ENCODE assay signal across 12 cellular contexts in genomic region chr22:40416267-40416570, GRCh38. TPM values are rescaled to one million over a fixed set of nuclear protein-coding genes. Genes with fewer than 3 reads are reported as not detected.
A peak's percentile ranks its signal among the peaks of the same experiment; 100 is the strongest.
DNase-seq lines count a peak whose midpoint lies in the region; ATAC-seq, FAIRE-seq and TF ChIP-seq lines count a peak whose summit lies in the region.
"Had no signal": no experiment of that assay in that cellular context is flagged by ENCODE, and none has a peak within 500 bp of the region (broad histone marks: within the 10 kb centered on the region; RNA-seq: fewer than 3 reads in every experiment).

No MANE protein-coding gene starts in this region.

- no peaks in the 10 kb centered on the region for H4K20me1 ChIP-seq in GM12878 (ENCODE audit: control insufficient read depth, insufficient read depth)

- H3K27ac ChIP-seq in CD4-positive, alpha-beta T cell (ENCODE audit: low read depth, low read length), result no peak overlapping the region
- H3K27ac ChIP-seq in GM12878 (ENCODE audit: control insufficient read depth, insufficient read depth) (no peak overlapping the region; the same call in 1 of the 2 replicates), neutrophil (peak overlapping the region; percentile 85)

- POLR2A ChIA-PET in CD4-positive, alpha-beta T cell (lab: Charles Lee), result interaction anchor here (1.0 to 1.4 kb wide), 3 partner anchors 16 to 22 kb away, joined by 3 to 7 read pairs (median 3); no protein-coding TSS in a partner anchor
- POLR2A ChIA-PET in GM12878 (lab: Charles Lee), result interaction anchor here (2.4 kb wide), 1 partner anchor 20 kb away, joined by 13 read pairs; no protein-coding TSS in a partner anchor

- H3K27me3 Mint-ChIP-seq in CD4-positive, alpha-beta T cell, result no peaks in the 10 kb centered on the region
- H3K27me3 Mint-ChIP-seq in IgD-negative memory B cell, result peaks cover 1% of the 10 kb centered on the region

- TF ChIP-seq EP300 in GM12878 (IDR thresholded peaks at IDR 0.05; ENCODE audit: borderline replicate concordance in 1 of 2, control insufficient read depth in 1 of 2, low read depth in 2 of 2, low read length in 2 of 2), result no peak

- peak; percentile 30; the same call in 1 of the 2 replicates for TF ChIP-seq POLR2A in GM12878 (IDR thresholded peaks at IDR 0.05; ENCODE audit: low read depth, low read length)

- no peak for ATAC-seq in CD4-positive, alpha-beta T cell (ENCODE audit: poor library complexity)
- ATAC-seq in GM12878 (no peak), HG03457 (IDR thresholded peaks at IDR 0.05; ENCODE audit: unreplicated experiment) (no peak)

- no peak overlapping the region for H3K9ac ChIP-seq in GM12878 (ENCODE audit: control insufficient read depth, insufficient read depth, low read length)

- TF ChIP-seq CTCF in CD4-positive, alpha-beta T cell (IDR thresholded peaks at IDR 0.05), result no peak
- TF ChIP-seq CTCF in GM12878 (IDR thresholded peaks at IDR 0.05 in 2 of 3, conservative IDR thresholded peaks at IDR 0.05 in 1 of 3; ENCODE audit: control insufficient read depth in 2 of 3, extremely low read depth in 1 of 3, insufficient read depth in 1 of 3, low read depth in 3 of 3, low read length in 3 of 3), result no peak
- no peak for TF ChIP-seq CTCF in neutrophil (IDR thresholded peaks at IDR 0.05)

- CTCF ChIA-PET in CD4-positive, alpha-beta T cell (lab: Charles Lee), result interaction anchor here (0.5 kb wide), 1 partner anchor 141 kb away, joined by 3 read pairs; no protein-coding TSS in a partner anchor
- CTCF ChIA-PET in GM12878 (lab: Yijun Ruan, JAX), result interaction anchor here (1.7 kb wide), 1 partner anchor 20 kb away, joined by 19 read pairs; no protein-coding TSS in a partner anchor

- no peaks in the 10 kb centered on the region for H3K9me3 Mint-ChIP-seq in CD4-positive, alpha-beta T cell
- H3K9me3 Mint-ChIP-seq in IgD-negative memory B cell, result peaks cover 0 to 1% (median 0%) of the 10 kb centered on the region in 3 donors

- DNase-seq in CD4-positive, alpha-beta T cell, result no peak
- DNase-seq in GM12878 (ENCODE audit: low read depth, low spot score), result no peak
- no peak for DNase-seq in germinal center (ENCODE audit: low spot score)
- no peak for DNase-seq in NCI-H1105 treated with DMSO at 0.1 percent for 48 hours (lab: John Stamatoyannopoulos, UW)
- DNase-seq: activated effector memory CD4-positive, alpha-beta T cell treated with anti-CD3 and anti-CD28 coated beads, Interleukin-2, amount 50 U/mL, for 16 hours; NCI-H1436; NCI-H446 treated with DMSO at 0.1 percent for 48 hours had no signal

- in situ Hi-C loops in GM12878 (cut with MboI), result no loop called here

- RAD21 ChIA-PET in GM12878 (lab: Charles Lee; ENCODE audit: unreplicated experiment), result interaction anchor here (0.7 to 3.4 kb wide), 4 partner anchors 17 to 167 kb away, joined by 3 to 32 read pairs (median 5); no protein-coding TSS in a partner anchor

- peaks cover 1% of the 10 kb centered on the region for H3K79me2 ChIP-seq in GM12878 (ENCODE audit: control insufficient read depth, insufficient read depth, low read length)

- no peak for TF ChIP-seq RAD21 in GM12878 (IDR thresholded peaks at IDR 0.05; ENCODE audit: insufficient read depth, low read depth, low read length)

- no peaks in the 10 kb centered on the region for H3K9me3 ChIP-seq in CD4-positive, alpha-beta T cell (ENCODE audit: control insufficient read depth, low read length)
- H3K9me3 ChIP-seq in GM12878 (replicated peaks; ENCODE audit: control insufficient read depth, insufficient read depth, low read length) (no peaks in the 10 kb centered on the region), neutrophil (no peaks in the 10 kb centered on the region)

- no peak overlapping the region for H3K4me3 Mint-ChIP-seq in CD4-positive, alpha-beta T cell
- peak overlapping the region in 3 of 4 donors; percentile 2 to 85 (median 72) for H3K4me3 Mint-ChIP-seq in IgD-negative memory B cell

- WGBS in GM12878 (ENCODE audit: insufficient coverage, insufficient replicate concordance, low lambda C conversion rate, missing lambda C conversion rate), result 72% methylated on average over 10 of the region's 10 CpGs

- H3K36me3 ChIP-seq in GM12878 (ENCODE audit: control insufficient read depth in 2 of 2, insufficient read depth in 2 of 2, low read length in 1 of 2) (peaks cover 13 to 48% of the 10 kb centered on the region in 2 experiments), neutrophil (peaks cover 99% of the 10 kb centered on the region)

- intact Hi-C loops in CD4-positive, alpha-beta T cell (cut with DNase I, micrococcal nuclease), result no loop called here
- intact Hi-C loops in GM12878 (cut with micrococcal nuclease; ENCODE audit: unreplicated experiment), result no loop called here

- H3K4me3 ChIP-seq in GM12878, result no peak overlapping the region
- H3K4me3 ChIP-seq in neutrophil (ENCODE audit: low read depth in 1 of 2, low read length in 1 of 2), result no peak overlapping the region

- H3K27me3 ChIP-seq in CD4-positive, alpha-beta T cell (ENCODE audit: control insufficient read depth, insufficient read depth, low read length), result no peaks in the 10 kb centered on the region
- H3K27me3 ChIP-seq in GM12878 (replicated peaks in 1 of 2; ENCODE audit: control insufficient read depth in 2 of 2, insufficient read depth in 2 of 2, low read length in 1 of 2), result no peaks in the 10 kb centered on the region
- no peaks in the 10 kb centered on the region for H3K27me3 ChIP-seq in neutrophil

- H3K27ac Mint-ChIP-seq in CD4-positive, alpha-beta T cell, result peak overlapping the region; percentile 91
- H3K27ac Mint-ChIP-seq in IgD-negative memory B cell, result peak overlapping the region; percentile 20 to 93 (median 30)

- SMC1A ChIA-PET in GM12878 (lab: Charles Lee; ENCODE audit: uncharacterized antibody, unreplicated experiment), result interaction anchor here (2.0 kb wide), 1 partner anchor 20 kb away, joined by 21 read pairs; no protein-coding TSS in a partner anchor

- no peak overlapping the region for H2AFZ ChIP-seq in GM12878 (ENCODE audit: control insufficient read depth, low read depth, low read length)

- no TSS peak for BruUV-seq in GM12878 (replicated peaks; lab: Mats Ljungman, UMichigan)

- peak overlapping the region; percentile 83 for H3K4me2 ChIP-seq in GM12878 (ENCODE audit: control insufficient read depth, insufficient read depth)

- H3K4me1 Mint-ChIP-seq in CD4-positive, alpha-beta T cell (ENCODE audit: low read depth), result peaks cover 36% of the 10 kb centered on the region
- H3K4me1 Mint-ChIP-seq in IgD-negative memory B cell, result peaks cover 38 to 47% (median 46%) of the 10 kb centered on the region in 3 donors

- peaks cover 44% of the 10 kb centered on the region for H3K4me1 ChIP-seq in GM12878 (ENCODE audit: control insufficient read depth, insufficient read depth, low read length)
- H3K4me1 ChIP-seq in neutrophil (ENCODE audit: control insufficient read depth in 1 of 2, insufficient read depth in 1 of 2, low read depth in 1 of 2, low read length in 1 of 2), result peaks cover 23 to 29% of the 10 kb centered on the region in 2 experiments

- FAIRE-seq in GM12878 (lab: Jason Lieb, UNC), result no peak
- FAIRE-seq: G401.6, urothelium cell line had no signal

- peaks cover 77% of the 10 kb centered on the region for H3K36me3 Mint-ChIP-seq in CD4-positive, alpha-beta T cell (ENCODE audit: low read depth)
- peaks cover 4% of the 10 kb centered on the region for H3K36me3 Mint-ChIP-seq in IgD-negative memory B cell

TF ChIP-seq in GM12878, 131 proteins besides CTCF, POLR2A, EP300 and RAD21 (continues in another document):
- TF ChIP-seq STAT3 (IDR thresholded peaks at IDR 0.05; ENCODE audit: low read depth, low read length) (no peak), SREBF1 (IDR thresholded peaks at IDR 0.05; ENCODE audit: low read length) (no peak), PML (IDR thresholded peaks at IDR 0.05; ENCODE audit: low read length) (no peak), FOS (IDR thresholded peaks at IDR 0.05; ENCODE audit: borderline replicate concordance, extremely low read depth, insufficient read length) (no peak), IRF3 (IDR thresholded peaks at IDR 0.05) (no peak), ZZZ3 (IDR thresholded peaks at IDR 0.05; ENCODE audit: control insufficient read depth, insufficient read length, low read depth) (no peak)

RNA-seq across cellular contexts. Expression of gene SGSM3, which starts 45.8 kb away (rescaled TPM):
- total RNA-seq in CD4-positive, alpha-beta T cell, result 10 to 100 TPM; 87.9 to 89.9 TPM
- polyA plus RNA-seq in IgD-negative memory B cell, result 53.3 TPM
- total RNA-seq in GM12878 (2013; cell fraction: nucleolus; rRNA removed), result 91.8 and 98.1 TPM in 2 replicates
- total RNA-seq in GM12878 (2014; rRNA removed), result 54.2 and 55.3 TPM in 2 replicates
- 20.6 and 23.6 TPM in 2 replicates for total RNA-seq in GM12878 (2014; rRNA removed; fragmentation: Illumina TruSeq; extraction: Trizol)
- 68.9 and 72.9 TPM in 2 replicates for total RNA-seq in GM12878 (2021)
- 31.9 TPM for polyA plus RNA-seq in GM12878 (2011; ENCODE audit: low read depth)
- 21.2 and 38.4 TPM in 2 replicates for polyA plus RNA-seq in GM12878 (2011; rRNA removed)
- 35.1 and 59.7 TPM in 2 replicates for polyA plus RNA-seq in GM12878 (2011; cell fraction: cytosol; rRNA removed)
- polyA plus RNA-seq in GM12878 (2011; cell fraction: nucleus; rRNA removed), result 531 and 554 TPM in 2 replicates
- polyA plus RNA-seq in GM12878 (2012), result 61.2 and 72.9 TPM in 2 replicates
- polyA plus RNA-seq in GM12878 (2014; fragmentation: Illumina TruSeq; extraction: Trizol), result 5.9 and 18.4 TPM in 2 replicates
- 1 to 10 TPM; 1.9 to 7.4 TPM for polyA plus RNA-seq in GM12878 (2014; fragmentation: Nextera tagmentation; extraction: Ambion mirVana)
- 90.0 and 95.6 TPM in 2 replicates for polyA plus RNA-seq in GM12878 (2014; rRNA removed)
- 10 to 100 TPM; 61.7 to 65.4 TPM for polyA plus RNA-seq in GM12878 (2016; fragmentation: Nextera tagmentation; extraction: Ambion mirVana)
- 16.1 and 27.2 TPM in 2 replicates for polyA minus RNA-seq in GM12878 (2011; rRNA and poly(A)+ RNA removed)
- 11.9 and 13.0 TPM in 2 replicates for polyA minus RNA-seq in GM12878 (2011; cell fraction: cytosol; rRNA and poly(A)+ RNA removed)
- 49.9 and 64.8 TPM in 2 replicates for polyA minus RNA-seq in GM12878 (2011; cell fraction: nucleus; rRNA and poly(A)+ RNA removed)
